Comparison of ENCODE assay signal across 1 cellular context in genomic region chr2:72859831-72860262, GRCh38.
TF ChIP-seq lines count a peak whose summit lies in the region.

No MANE protein-coding gene starts in this region.

TF ChIP-seq in H1, 55 proteins besides CTCF, POLR2A, EP300 and RAD21:
- TF ChIP-seq YY1 (IDR thresholded peaks at IDR 0.05; ENCODE audit: low read depth, low read length) (peak; percentile 77), BACH1 (IDR thresholded peaks at IDR 0.05; ENCODE audit: low read length) (no peak), FOSL1 (IDR thresholded peaks at IDR 0.05; ENCODE audit: insufficient read depth, low read depth, low read length) (no peak), RNF2 (IDR thresholded peaks at IDR 0.05; ENCODE audit: borderline replicate concordance, low read depth, low read length, missing control alignments, poor library complexity, severe bottlenecking) (no peak), CBX8 (IDR thresholded peaks at IDR 0.05; ENCODE audit: borderline replicate concordance, low read depth, low read length) (no peak)
TF ChIP-seq in H1: peak in this region for 1.
